Comparison of ENCODE assay signal across 8 cellular contexts in genomic region chr15:85932391-85932790, GRCh38.
"Had no signal": no experiment of that assay in that cellular context is flagged by ENCODE, and none has a peak within 500 bp of the region (broad histone marks: within the 10 kb centered on the region; RNA-seq: fewer than 3 reads in every experiment).

No MANE protein-coding gene starts in this region.

- FAIRE-seq: G401.6, GM12878, GM12891, GM12892, GM18507, GM19239 had no signal

- DNase-seq: GDM1, GF-D8 had no signal

- H3K4me3 ChIP-seq: GM12878 had no signal

- ATAC-seq: GM12878 had no signal
